In the genomic region with DNA sequence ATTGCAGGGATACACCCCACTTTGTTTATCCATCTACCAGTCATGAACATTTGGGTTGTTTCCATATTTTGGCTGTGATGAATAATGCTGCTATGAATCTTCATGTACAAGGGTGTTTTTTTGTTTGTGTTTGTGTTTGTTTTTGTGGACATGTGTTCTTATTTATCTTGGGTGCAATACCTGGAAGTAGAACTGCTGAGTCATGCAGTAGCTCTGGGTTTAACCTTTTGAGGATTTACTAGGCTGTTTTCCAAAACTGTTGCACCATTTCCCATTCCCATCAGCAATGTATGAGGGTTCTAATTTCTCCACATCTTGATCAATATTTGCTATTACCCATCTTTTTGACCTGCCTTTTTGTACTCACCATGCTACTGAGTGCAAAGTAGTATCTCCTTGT, we compare ENCODE assay signal across 24 cellular contexts.
DNase-seq lines count a peak whose midpoint lies in the region; ATAC-seq, FAIRE-seq and TF ChIP-seq lines count a peak whose summit lies in the region.
"Had no signal": no experiment of that assay in that cellular context is flagged by ENCODE, and none has a peak within 500 bp of the region (broad histone marks: within the 10 kb centered on the region; RNA-seq: fewer than 3 reads in every experiment).

No MANE protein-coding gene starts in this region.

- H2BK15ac ChIP-seq in H1 (ENCODE audit: low read length), result no peak overlapping the region

- TF ChIP-seq POLR2A in H1 (IDR thresholded peaks at IDR 0.05; ENCODE audit: control extremely low read depth in 1 of 2, low read depth in 2 of 2, low read length in 2 of 2), result no peak
- TF ChIP-seq POLR2A in erythroblast (IDR thresholded peaks at IDR 0.05; ENCODE audit: low read length), result no peak

- no peak overlapping the region for H3K23ac ChIP-seq in H1 (ENCODE audit: insufficient read length)

- H3K36me3 ChIP-seq in GM23248 (ENCODE audit: low read depth) (no peaks in the 10 kb centered on the region), PC-9 (ENCODE audit: low read depth) (no peaks in the 10 kb centered on the region; the same call in 1 of the 2 replicates), H1 (ENCODE audit: control insufficient read depth in 2 of 4, insufficient read depth in 4 of 4, low read length in 3 of 4) (no peaks in the 10 kb centered on the region)
- H3K36me3 ChIP-seq: pancreas, tibial nerve had no signal

- CTCF ChIA-PET in PC-9 (lab: Charles Lee), result no interaction called here
- CTCF ChIA-PET in H1 (lab: Charles Lee; ENCODE audit: partially characterized antibody), result interaction anchor here (0.6 to 2.2 kb wide), 4 partner anchors 14 to 102 kb away, joined by 3 to 5 read pairs (median 4); no protein-coding TSS in a partner anchor

- H3K18ac ChIP-seq in H1 (ENCODE audit: extremely low read depth, low read length), result no peak overlapping the region

- no peaks in the 10 kb centered on the region for H4K20me1 ChIP-seq in GM23248 (ENCODE audit: insufficient read depth)
- no peaks in the 10 kb centered on the region for H4K20me1 ChIP-seq in PC-9 (ENCODE audit: insufficient read depth)
- no peaks in the 10 kb centered on the region for H4K20me1 ChIP-seq in H1 (replicated peaks in 1 of 2; ENCODE audit: control insufficient read depth in 1 of 2, insufficient read depth in 2 of 2, low read length in 2 of 2)

- no TSS peak for BruUV-seq in PC-9 (replicated peaks; lab: Mats Ljungman, UMichigan)

- no peak overlapping the region for H3K9ac ChIP-seq in GM23248
- H3K9ac ChIP-seq in H1 (replicated peaks in 1 of 4; ENCODE audit: extremely low read depth in 1 of 4, low read depth in 3 of 4, low read length in 3 of 4), result no peak overlapping the region

- ATAC-seq in left lobe of liver (peak; percentile 72), HG03520 (IDR thresholded peaks at IDR 0.05; ENCODE audit: unreplicated experiment) (no peak)
- ATAC-seq: activated CD4-positive, alpha-beta T cell treated with anti-CD3 and anti-CD28 coated beads for 36 hours; esophagus mucosa; pancreas had no signal

- intact Hi-C loops in PC-9 (cut with micrococcal nuclease; ENCODE audit: unreplicated experiment), result no loop called here

- H3K79me2 ChIP-seq in GM23248 (ENCODE audit: insufficient read depth) (no peaks in the 10 kb centered on the region), PC-9 (ENCODE audit: low read depth) (no peaks in the 10 kb centered on the region), H1 (ENCODE audit: control insufficient read depth in 1 of 2, insufficient read depth in 2 of 2, low read length in 2 of 2) (no peaks in the 10 kb centered on the region)

- H3K4ac ChIP-seq in H1 (replicated peaks; ENCODE audit: insufficient read length, low read depth, low read length), result no peak overlapping the region

- no peak overlapping the region for H3K56ac ChIP-seq in H1 (replicated peaks; ENCODE audit: insufficient read length, low read depth, low read length)

- TF ChIP-seq RAD21 in H1 (IDR thresholded peaks at IDR 0.05 in 1 of 2, conservative IDR thresholded peaks at IDR 0.05 in 1 of 2; ENCODE audit: low read depth in 2 of 2, low read length in 2 of 2), result no peak

- no peak overlapping the region for H3K4me3 Mint-ChIP-seq in glutamatergic neuron (ENCODE audit: unreplicated experiment)
- H3K4me3 Mint-ChIP-seq: activated CD4-positive, alpha-beta T cell treated with anti-CD3 and anti-CD28 coated beads for 36 hours; activated naive CD8-positive, alpha-beta T cell; H9; memory B cell; naive B cell; stimulated activated naive CD8-positive, alpha-beta T cell treated with anti-CD3 and anti-CD28 coated beads, Interleukin-15, Interleukin-2, amounts not matched to agents 100 ng/mL and 50 ng/mL, for 24 hours had no signal

- H3K4me1 ChIP-seq in GM23248 (ENCODE audit: insufficient read depth) (peaks cover 15% of the 10 kb centered on the region), PC-9 (replicated peaks; ENCODE audit: insufficient read depth) (peaks cover 26% of the 10 kb centered on the region), H1 (replicated peaks in 1 of 4; ENCODE audit: control insufficient read depth in 3 of 4, insufficient read depth in 4 of 4, low read length in 3 of 4) (no peaks in the 10 kb centered on the region)
- H3K4me1 ChIP-seq: pancreas had no signal

- TF ChIP-seq EP300 in H1 (IDR thresholded peaks at IDR 0.05; ENCODE audit: borderline replicate concordance in 1 of 2, low read depth in 2 of 2, low read length in 2 of 2), result no peak

- H2BK5ac ChIP-seq in H1 (ENCODE audit: low read depth, low read length), result no peak overlapping the region

- no peak overlapping the region for H2BK120ac ChIP-seq in H1 (replicated peaks; ENCODE audit: low read depth, low read length)

- H3K23me2 ChIP-seq in H1 (ENCODE audit: low read depth, low read length), result no peaks in the 10 kb centered on the region

- H2AFZ ChIP-seq in GM23248 (no peak overlapping the region), PC-9 (peak overlapping the region; percentile 45; the same call in 1 of the 2 replicates), H1 (ENCODE audit: low read length) (no peak overlapping the region)

- no peak overlapping the region for H3K27ac Mint-ChIP-seq in glutamatergic neuron (ENCODE audit: unreplicated experiment)
- H3K27ac Mint-ChIP-seq: activated CD4-positive, alpha-beta T cell treated with anti-CD3 and anti-CD28 coated beads for 36 hours; activated naive CD8-positive, alpha-beta T cell; H9; memory B cell; naive B cell; stimulated activated naive CD8-positive, alpha-beta T cell treated with anti-CD3 and anti-CD28 coated beads, Interleukin-15, Interleukin-2, amounts not matched to agents 100 ng/mL and 50 ng/mL, for 24 hours had no signal

- no peak overlapping the region for H2BK20ac ChIP-seq in H1 (ENCODE audit: low read length)

- H3K9me2 ChIP-seq in GM23248 (ENCODE audit: insufficient read depth) (no peaks in the 10 kb centered on the region), PC-9 (ENCODE audit: insufficient read depth) (no peaks in the 10 kb centered on the region)

- peak; percentile 57 for DNase-seq in GM23248
- DNase-seq in PC-9, result peak in 1 of 2 experiments; percentile 87
- no peak for DNase-seq in H1 (ENCODE audit: low read depth in 1 of 2, low spot score in 2 of 2)
- no peak for DNase-seq in left lobe of liver (ENCODE audit: low spot score)
- no peak for DNase-seq in glutamatergic neuron
- DNase-seq in erythroblast (lab: John Stamatoyannopoulos, UW), result no peak
- no peak for DNase-seq in NCI-H748 (lab: John Stamatoyannopoulos, UW; ENCODE audit: unreplicated experiment)
- DNase-seq: activated CD4-positive, alpha-beta T cell treated with anti-CD3 and anti-CD28 coated beads for 36 hours; Caco-2; H9; hypothalamus; kidney; MM.1S; naive B cell; NCI-H345; pancreas; Right ventricle myocardium superior had no signal

- H3K79me1 ChIP-seq in H1 (ENCODE audit: low read depth, low read length), result no peaks in the 10 kb centered on the region

- H2BK12ac ChIP-seq in H1 (ENCODE audit: low read depth, low read length), result no peak overlapping the region

- no peak overlapping the region for H3K14ac ChIP-seq in H1 (ENCODE audit: insufficient read length)

- no peak for FAIRE-seq in H1 (lab: Jason Lieb, UNC)
- FAIRE-seq: kidney, pancreas, TTC549 had no signal

- H3K4me1 Mint-ChIP-seq in glutamatergic neuron (ENCODE audit: low read depth, unreplicated experiment), result peaks cover 20% of the 10 kb centered on the region
- H3K4me1 Mint-ChIP-seq: naive B cell had no signal

- H3K27ac ChIP-seq in GM23248 (no peak overlapping the region), PC-9 (peak overlapping the region; percentile 75), H1 (ENCODE audit: low read depth, low read length) (no peak overlapping the region)
- H3K27ac ChIP-seq: pancreas had no signal

- H3K27me3 ChIP-seq in GM23248 (replicated peaks; ENCODE audit: insufficient read depth), result no peaks in the 10 kb centered on the region
- no peaks in the 10 kb centered on the region for H3K27me3 ChIP-seq in PC-9 (ENCODE audit: insufficient read depth, low read depth)
- no peaks in the 10 kb centered on the region for H3K27me3 ChIP-seq in H1 (replicated peaks in 1 of 4; ENCODE audit: control insufficient read depth in 3 of 4, extremely low read depth in 1 of 4, insufficient read depth in 3 of 4, low read length in 3 of 4)
- H3K27me3 ChIP-seq: pancreas, tibial nerve had no signal

- H4K5ac ChIP-seq in H1 (ENCODE audit: insufficient read length, low read depth, low read length), result no peak overlapping the region

- POLR2A ChIA-PET in PC-9 (lab: Charles Lee; ENCODE audit: unreplicated experiment), result interaction anchor here (0.7 kb wide), 1 partner anchor 58 kb away, joined by 4 read pairs; no protein-coding TSS in a partner anchor
- POLR2A ChIA-PET in H1 (lab: Charles Lee; ENCODE audit: partially characterized antibody), result no interaction called here

- H3K9me3 ChIP-seq in GM23248 (ENCODE audit: low read depth) (no peaks in the 10 kb centered on the region), PC-9 (ENCODE audit: insufficient read depth, low read depth) (peaks cover 13% of the 10 kb centered on the region), H1 (ENCODE audit: insufficient read depth in 2 of 2, low read depth in 1 of 2, low read length in 1 of 2) (no peaks in the 10 kb centered on the region)
- H3K9me3 ChIP-seq: pancreas had no signal

- H3K27me3 Mint-ChIP-seq in glutamatergic neuron (ENCODE audit: unreplicated experiment), result peaks cover 2% of the 10 kb centered on the region

- no peaks in the 10 kb centered on the region for H3K36me3 Mint-ChIP-seq in glutamatergic neuron (ENCODE audit: unreplicated experiment)
- H3K36me3 Mint-ChIP-seq: activated naive CD8-positive, alpha-beta T cell; memory B cell had no signal

- H3K9me3 Mint-ChIP-seq in glutamatergic neuron (ENCODE audit: unreplicated experiment), result peaks cover 2% of the 10 kb centered on the region

- no peak overlapping the region for H2AK5ac ChIP-seq in H1 (ENCODE audit: low read depth, low read length)

- H3K4me2 ChIP-seq in GM23248 (ENCODE audit: unreplicated experiment) (no peak overlapping the region), PC-9 (peak overlapping the region; percentile 37), H1 (ENCODE audit: insufficient read depth in 1 of 2, low read depth in 2 of 2, low read length in 2 of 2) (no peak overlapping the region)

- H3F3A ChIP-seq in GM23248 (ENCODE audit: insufficient read depth), result 0 out of 2 replicates have a peak, but pooled peaks cover 5% of the 10 kb centered on the region
- H3F3A ChIP-seq in PC-9 (ENCODE audit: insufficient read depth, low read depth), result peaks cover 12% of the 10 kb centered on the region

- H4K91ac ChIP-seq in H1 (replicated peaks; ENCODE audit: insufficient read length, low read length), result no peak overlapping the region

- in situ Hi-C loops in GM23248 (cut with MboI), result no loop called here

- TF ChIP-seq CTCF in PC-9 (conservative IDR thresholded peaks at IDR 0.05) (no peak), H1 (IDR thresholded peaks at IDR 0.05; ENCODE audit: control extremely low read depth in 1 of 3, insufficient read depth in 1 of 3, low read depth in 1 of 3, low read length in 3 of 3) (no peak), glutamatergic neuron (IDR thresholded peaks at IDR 0.05; ENCODE audit: partially characterized antibody, unreplicated experiment) (no peak)

- H3K4me3 ChIP-seq in GM23248, result no peak overlapping the region
- H3K4me3 ChIP-seq in PC-9, result no peak overlapping the region
- H3K4me3 ChIP-seq in H1 (ENCODE audit: extremely low read depth in 1 of 4, insufficient read depth in 2 of 4, low read depth in 3 of 4, low read length in 4 of 4), result no peak overlapping the region
- H3K4me3 ChIP-seq: pancreas, tibial nerve had no signal

- no peak overlapping the region for H4K8ac ChIP-seq in H1 (ENCODE audit: extremely low read depth, insufficient read depth, low read length)

TF ChIP-seq in H1, 55 proteins besides CTCF, POLR2A, EP300 and RAD21 (continues in another document):
- TF ChIP-seq KDM5A (IDR thresholded peaks at IDR 0.05; ENCODE audit: low read length), result no peak
